ENCODE assay signal across 21 cellular contexts in genomic region chr6:159777240-159777904, GRCh38. TPM values are rescaled to one million over a fixed set of nuclear protein-coding genes. Genes with fewer than 3 reads are reported as not detected.
A peak's percentile ranks its signal among the peaks of the same experiment; 100 is the strongest.
DNase-seq lines count a peak whose midpoint lies in the region; ATAC-seq, FAIRE-seq and TF ChIP-seq lines count a peak whose summit lies in the region.
"Had no signal": no experiment of that assay in that cellular context is flagged by ENCODE, and none has a peak within 500 bp of the region (broad histone marks: within the 10 kb centered on the region; RNA-seq: fewer than 3 reads in every experiment).

No MANE protein-coding gene starts in this region.

- TF ChIP-seq CTCF in mucosa of descending colon (IDR thresholded peaks at IDR 0.05) = no peak

- no peak for ATAC-seq in CD4-positive, CD25-positive, alpha-beta regulatory T cell (ENCODE audit: low read depth in 2 of 2)
- ATAC-seq in activated CD8-positive, alpha-beta T cell treated with anti-CD3 and anti-CD28 coated beads, Interleukin-2, amount 10 ng/mL, durations not matched to agents 7 days and 5 days = peak; percentile 22
- ATAC-seq in mucosa of descending colon (peak; percentile 95), HG03039 (IDR thresholded peaks at IDR 0.05; ENCODE audit: unreplicated experiment) (no peak)
- ATAC-seq: T-cell had no signal

- peaks cover 5 to 8% (median 7%) of the 10 kb centered on the region in 4 donors for H3K4me1 Mint-ChIP-seq in CD4-positive, CD25-positive, alpha-beta regulatory T cell
- peaks cover 11% of the 10 kb centered on the region for H3K4me1 Mint-ChIP-seq in activated CD8-positive, alpha-beta T cell treated with anti-CD3 and anti-CD28 coated beads, Interleukin-2, amount 10 ng/mL, durations not matched to agents 7 days and 5 days (ENCODE audit: low read depth)

- peaks cover 74% of the 10 kb centered on the region for H3K36me3 ChIP-seq in CD4-positive, CD25-positive, alpha-beta regulatory T cell (ENCODE audit: control insufficient read depth, insufficient read depth, low read length)
- peaks cover 11% of the 10 kb centered on the region for H3K36me3 ChIP-seq in mucosa of descending colon (ENCODE audit: low read depth)

- peaks cover under 1% of the 10 kb centered on the region for H3K4me1 ChIP-seq in CD4-positive, CD25-positive, alpha-beta regulatory T cell (ENCODE audit: control insufficient read depth, insufficient read depth, low read length, poor library complexity, severe bottlenecking)
- peaks cover 5% of the 10 kb centered on the region for H3K4me1 ChIP-seq in mucosa of descending colon (ENCODE audit: low read depth)
- H3K4me1 ChIP-seq: esophagus squamous epithelium had no signal

- FAIRE-seq in GM12891 (lab: Jason Lieb, UNC) = no peak

- DNase-seq in CD4-positive, CD25-positive, alpha-beta regulatory T cell = no peak
- DNase-seq in GM12891 (ENCODE audit: insufficient read length, low spot score) (no peak), mucosa of descending colon (peak in 1 of 3 donors; percentile 61), D341Med (ENCODE audit: low spot score) (no peak), cerebellar cortex (ENCODE audit: low spot score) (no peak)
- DNase-seq in activated CD8-positive, alpha-beta T cell treated with anti-CD3 and anti-CD28 coated beads, Interleukin-2, amount 10 ng/mL, durations not matched to agents 7 days and 5 days = no peak
- DNase-seq: activated CD4-positive, alpha-beta T cell treated with anti-CD3 and anti-CD28 coated beads, Interleukin-2, amount 50 U/mL, for 4 hours; amniotic stem cell; central memory CD4-positive, alpha-beta T cell; effector CD4-positive, alpha-beta T cell; esophagus squamous epithelium; H7; NCI-H1436 treated with DMSO at 0.1 percent for 48 hours; NCI-H2171 treated with DMSO at 0.1 percent for 48 hours; NCI-H69; occipital lobe; SHP77; T-cell had no signal

- no peaks in the 10 kb centered on the region for H3K27me3 ChIP-seq in CD4-positive, CD25-positive, alpha-beta regulatory T cell (ENCODE audit: control insufficient read depth, insufficient read depth, low read length)
- H3K27me3 ChIP-seq: esophagus squamous epithelium had no signal

- intact Hi-C loops in mucosa of descending colon (cut with DNase I, micrococcal nuclease) = no loop called here

- no peaks in the 10 kb centered on the region for H3K9me3 ChIP-seq in CD4-positive, CD25-positive, alpha-beta regulatory T cell (ENCODE audit: control insufficient read depth in 2 of 2, low read length in 2 of 2)
- H3K9me3 ChIP-seq in mucosa of descending colon = no peaks in the 10 kb centered on the region
- H3K9me3 ChIP-seq: esophagus squamous epithelium had no signal

- H3K27ac Mint-ChIP-seq in CD4-positive, CD25-positive, alpha-beta regulatory T cell = peak overlapping the region in 2 of 3 donors; percentile 20 to 60
- H3K27ac Mint-ChIP-seq in activated CD8-positive, alpha-beta T cell treated with anti-CD3 and anti-CD28 coated beads, Interleukin-2, amount 10 ng/mL, durations not matched to agents 7 days and 5 days = no peak overlapping the region
- H3K27ac Mint-ChIP-seq: activated T-helper 1 cell treated with anti-CD3 and anti-CD28 coated beads, Interleukin-12 subunit alpha, Interleukin-12 subunit beta, Interleukin-2, Interleukin-4 antibody, amounts not matched to agents 30 ng/mL and 10 ng/mL and 1 ng/mL, durations not matched to agents 14 hours and 24 hours and 36 hours had no signal

- H3K4me3 Mint-ChIP-seq in CD4-positive, CD25-positive, alpha-beta regulatory T cell = no peak overlapping the region
- no peak overlapping the region for H3K4me3 Mint-ChIP-seq in activated CD8-positive, alpha-beta T cell treated with anti-CD3 and anti-CD28 coated beads, Interleukin-2, amount 10 ng/mL, durations not matched to agents 7 days and 5 days
- H3K4me3 Mint-ChIP-seq: activated T-helper 1 cell treated with anti-CD3 and anti-CD28 coated beads, Interleukin-12 subunit alpha, Interleukin-12 subunit beta, Interleukin-2, Interleukin-4 antibody, amounts not matched to agents 30 ng/mL and 10 ng/mL and 1 ng/mL, durations not matched to agents 14 hours and 24 hours and 36 hours; T-cell had no signal

- peaks cover 59% of the 10 kb centered on the region for H3K36me3 Mint-ChIP-seq in CD4-positive, CD25-positive, alpha-beta regulatory T cell
- peaks cover 73% of the 10 kb centered on the region for H3K36me3 Mint-ChIP-seq in activated CD8-positive, alpha-beta T cell treated with anti-CD3 and anti-CD28 coated beads, Interleukin-2, amount 10 ng/mL, durations not matched to agents 7 days and 5 days (ENCODE audit: low read depth)

- peak; percentile 65; the same call in 1 of the 2 replicates for TF ChIP-seq POLR2A in GM12891 (IDR thresholded peaks at IDR 0.05; ENCODE audit: low read depth, low read length)

- CTCF ChIA-PET in activated CD8-positive, alpha-beta T cell treated with anti-CD3 and anti-CD28 coated beads, Interleukin-2, amount 10 ng/mL, durations not matched to agents 7 days and 5 days (lab: Charles Lee) = interaction anchor here (0.9 kb wide), 1 partner anchor 14 kb away, joined by 3 read pairs; no protein-coding TSS in a partner anchor

- H3K27me3 Mint-ChIP-seq in CD4-positive, CD25-positive, alpha-beta regulatory T cell = no peaks in the 10 kb centered on the region
- no peaks in the 10 kb centered on the region for H3K27me3 Mint-ChIP-seq in activated CD8-positive, alpha-beta T cell treated with anti-CD3 and anti-CD28 coated beads, Interleukin-2, amount 10 ng/mL, durations not matched to agents 7 days and 5 days (ENCODE audit: low read depth)
- H3K27me3 Mint-ChIP-seq: T-cell had no signal

- no peak overlapping the region for H3K27ac ChIP-seq in CD4-positive, CD25-positive, alpha-beta regulatory T cell (ENCODE audit: insufficient read depth, low read length, poor library complexity, severe bottlenecking)
- H3K27ac ChIP-seq: esophagus squamous epithelium had no signal

- no peaks in the 10 kb centered on the region for H3K9me3 Mint-ChIP-seq in CD4-positive, CD25-positive, alpha-beta regulatory T cell
- H3K9me3 Mint-ChIP-seq in activated CD8-positive, alpha-beta T cell treated with anti-CD3 and anti-CD28 coated beads, Interleukin-2, amount 10 ng/mL, durations not matched to agents 7 days and 5 days (ENCODE audit: insufficient read depth) = no peaks in the 10 kb centered on the region
- H3K9me3 Mint-ChIP-seq: activated T-helper 1 cell treated with anti-CD3 and anti-CD28 coated beads, Interleukin-12 subunit alpha, Interleukin-12 subunit beta, Interleukin-2, Interleukin-4 antibody, amounts not matched to agents 30 ng/mL and 10 ng/mL and 1 ng/mL, durations not matched to agents 14 hours and 24 hours and 36 hours; T-cell had no signal

- POLR2A ChIA-PET in activated CD8-positive, alpha-beta T cell treated with anti-CD3 and anti-CD28 coated beads, Interleukin-2, amount 10 ng/mL, durations not matched to agents 7 days and 5 days (lab: Charles Lee) = no interaction called here

- no peak overlapping the region for H3K4me3 ChIP-seq in CD4-positive, CD25-positive, alpha-beta regulatory T cell (ENCODE audit: low read depth, low read length)
- no peak overlapping the region for H3K4me3 ChIP-seq in mucosa of descending colon
- H3K4me3 ChIP-seq: esophagus squamous epithelium had no signal

TF ChIP-seq in GM12891, 5 proteins besides CTCF, POLR2A, EP300 and RAD21:
- peak; percentile 54; the same call in 1 of the 2 replicates for TF ChIP-seq POLR2AphosphoS5 (IDR thresholded peaks at IDR 0.05; ENCODE audit: low read depth, low read length)
- TF ChIP-seq PAX5 (IDR thresholded peaks at IDR 0.05; ENCODE audit: insufficient read depth, low read length, severe bottlenecking) = no peak

RNA-seq across cellular contexts. Expression of gene TCP1, which starts 12.0 kb away (rescaled TPM):
- total RNA-seq in CD4-positive, CD25-positive, alpha-beta regulatory T cell = 205 TPM
- polyA plus RNA-seq in CD4-positive, CD25-positive, alpha-beta regulatory T cell = 100 to 1,000 TPM in 2 of 4 donors, 10 to 100 TPM in 2; 83.6 to 121 (median 99.9) TPM
- 187 TPM for polyA plus RNA-seq in GM12891 (2012; ENCODE audit: low read depth, missing spikeins)
- total RNA-seq in activated CD8-positive, alpha-beta T cell treated with anti-CD3 and anti-CD28 coated beads, Interleukin-2, amount 10 ng/mL, durations not matched to agents 7 days and 5 days = 100 to 1,000 TPM; 263 to 277 TPM
- 100 to 1,000 TPM; 139 to 205 (median 170) TPM for total RNA-seq in mucosa of descending colon

RNA-seq across cellular contexts. Expression of gene MRPL18, which starts 12.9 kb away (rescaled TPM):
- 21.7 TPM for total RNA-seq in CD4-positive, CD25-positive, alpha-beta regulatory T cell
- 100 to 1,000 TPM in 2 of 4 donors, 10 to 100 TPM in 2; 86.9 to 122 (median 103) TPM for polyA plus RNA-seq in CD4-positive, CD25-positive, alpha-beta regulatory T cell
- 49.0 TPM for polyA plus RNA-seq in GM12891 (2012; ENCODE audit: low read depth, missing spikeins)
- total RNA-seq in activated CD8-positive, alpha-beta T cell treated with anti-CD3 and anti-CD28 coated beads, Interleukin-2, amount 10 ng/mL, durations not matched to agents 7 days and 5 days = 10 to 100 TPM; 85.4 to 91.3 TPM
- 10 to 100 TPM; 51.1 to 65.5 (median 62.0) TPM for total RNA-seq in mucosa of descending colon

RNA-seq across cellular contexts. Expression of gene ACAT2, which starts 15.5 kb away (rescaled TPM):
- total RNA-seq in CD4-positive, CD25-positive, alpha-beta regulatory T cell = 29.6 TPM
- 10 to 100 TPM; 40.8 to 66.0 (median 50.2) TPM for polyA plus RNA-seq in CD4-positive, CD25-positive, alpha-beta regulatory T cell
- polyA plus RNA-seq in GM12891 (2012; ENCODE audit: low read depth, missing spikeins) = 66.7 TPM
- 10 to 100 TPM; 84.4 to 89.2 TPM for total RNA-seq in activated CD8-positive, alpha-beta T cell treated with anti-CD3 and anti-CD28 coated beads, Interleukin-2, amount 10 ng/mL, durations not matched to agents 7 days and 5 days
- total RNA-seq in mucosa of descending colon = 10 to 100 TPM; 31.3 to 94.1 (median 71.1) TPM

RNA-seq across cellular contexts. Expression of gene PNLDC1, which starts 22.7 kb away (rescaled TPM):
- not detected for total RNA-seq in CD4-positive, CD25-positive, alpha-beta regulatory T cell
- polyA plus RNA-seq in CD4-positive, CD25-positive, alpha-beta regulatory T cell = under 1 TPM in 1 of 4 donors, not detected in 3; 0.21 TPM
- 0.06 TPM for polyA plus RNA-seq in GM12891 (2012; ENCODE audit: low read depth, missing spikeins)
- under 1 TPM; 0.57 to 0.79 TPM for total RNA-seq in activated CD8-positive, alpha-beta T cell treated with anti-CD3 and anti-CD28 coated beads, Interleukin-2, amount 10 ng/mL, durations not matched to agents 7 days and 5 days
- 1 to 10 TPM in 1 of 3 donors, not detected in 2; 1.3 TPM for total RNA-seq in mucosa of descending colon
- total RNA-seq: esophagus squamous epithelium, G401, H7, occipital lobe had no signal

RNA-seq across cellular contexts. Expression of gene WTAP, which starts 50.1 kb away (rescaled TPM):
- total RNA-seq in CD4-positive, CD25-positive, alpha-beta regulatory T cell = 177 TPM
- 100 to 1,000 TPM; 145 to 155 (median 150) TPM for polyA plus RNA-seq in CD4-positive, CD25-positive, alpha-beta regulatory T cell
- 37.1 TPM for polyA plus RNA-seq in GM12891 (2012; ENCODE audit: low read depth, missing spikeins)
- 100 to 1,000 TPM; 111 to 113 TPM for total RNA-seq in activated CD8-positive, alpha-beta T cell treated with anti-CD3 and anti-CD28 coated beads, Interleukin-2, amount 10 ng/mL, durations not matched to agents 7 days and 5 days
- 10 to 100 TPM; 81.1 to 85.8 (median 84.4) TPM for total RNA-seq in mucosa of descending colon

Comparison
In these comparisons a context has a peak if more than half of its experiments do, and no peak if none do; other contexts are left out.
1. ATAC-seq: peak in activated CD8-positive, alpha-beta T cell treated with anti-CD3 and anti-CD28 coated beads, Interleukin-2, amount 10 ng/mL, durations not matched to agents 7 days and 5 days (single experiment) and mucosa of descending colon (single experiment); none in CD4-positive, CD25-positive, alpha-beta regulatory T cell (0 of 2) and HG03039 (single experiment).